8 cellular contexts compared by ENCODE assay signal in genomic region chr1:52055066-52055853, GRCh38. TPM values are rescaled to one million over a fixed set of nuclear protein-coding genes. Genes with fewer than 3 reads are reported as not detected.
DNase-seq lines count a peak whose midpoint lies in the region; ATAC-seq and TF ChIP-seq lines count a peak whose summit lies in the region.

TXNDC12 (minus strand) TSS chr1:52055191; CDS start chr1:52055096, 95 bp downstream.

- peak within 1 kb of the TSS; percentile 77 for H2BK5ac ChIP-seq in trophoblast cell (ENCODE audit: low read depth, low read length, poor library complexity)

- H4K12ac ChIP-seq in trophoblast cell (ENCODE audit: low read depth, low read length): peak within 1 kb of the TSS; percentile 82

- H3K23ac ChIP-seq in trophoblast cell (ENCODE audit: low read length): no peak within 1 kb of the TSS

- H3K79me1 ChIP-seq in trophoblast cell (ENCODE audit: low read length): peaks cover 12% of the 10 kb centered on the region

- CTCF ChIA-PET in T-cell (lab: Charles Lee): interaction anchor here in 1 of 2 donors (0.5 to 1.0 kb wide), 2 partner anchors 348 to 614 kb away, joined by 4 to 6 read pairs; partner anchors contain the start of gene ORC1

- peak within 1 kb of the TSS; percentile 96 for H3K4me3 ChIP-seq in trophoblast cell (ENCODE audit: low read depth, low read length)
- H3K4me3 ChIP-seq in upper lobe of left lung: peak within 1 kb of the TSS; percentile 73 to 90 (median 82)

- DNase-seq in GM10266 (ENCODE audit: extremely low spot score): peak; percentile 81
- peak; percentile 53 for DNase-seq in NCI-H1436 treated with DMSO at 0.1 percent for 48 hours (lab: John Stamatoyannopoulos, UW)
- DNase-seq in T-cell: peak in 33 of 34 experiments; percentile 6 to 59 (median 38)
- DNase-seq in cardiac septum (ENCODE audit: low spot score): peak; percentile 89
- DNase-seq in trophoblast cell: peak; percentile 79 to 89
- peak; percentile 89 to 91 for DNase-seq in upper lobe of left lung

- H3K18ac ChIP-seq in trophoblast cell (ENCODE audit: low read length): peak within 1 kb of the TSS; percentile 78

- intact Hi-C loops in cardiac septum (cut with DNase I): loop anchor here (10.0 kb wide), 1 partner anchor 1090 kb away; the partner anchor contains the start of gene FAF1

- TF ChIP-seq CTCF in GM10266 (IDR thresholded peaks at IDR 0.05; ENCODE audit: control insufficient read depth, insufficient read depth, low read depth, missing control alignments) (no peak), upper lobe of left lung (IDR thresholded peaks at IDR 0.05) (no peak)

- no peak for TF ChIP-seq EP300 in upper lobe of left lung (IDR thresholded peaks at IDR 0.05)

- H3K36me3 ChIP-seq in trophoblast cell (ENCODE audit: control insufficient read depth in 1 of 2, insufficient read depth in 2 of 2, low read length in 2 of 2) (peaks cover 0 to 3% of the 10 kb centered on the region in 2 experiments), upper lobe of left lung (peaks cover 0 to 17% (median 4%) of the 10 kb centered on the region in 4 donors)

- 0% methylated on average over 41 to 45 of the region's 45 CpGs for WGBS in adipose tissue, 3 donors
- no CpG with 5 or more reads among the region's 45 CpGs for WGBS in trophoblast cell (ENCODE audit: extremely low coverage, insufficient coverage, insufficient read length)
- WGBS in upper lobe of left lung, 2 donors: 0 to 1% methylated on average over 32 to 45 of the region's 45 CpGs

- H3K79me2 ChIP-seq in trophoblast cell (ENCODE audit: control insufficient read depth, insufficient read depth, low read length, poor library complexity): peaks cover 10% of the 10 kb centered on the region

- peak within 1 kb of the TSS; percentile 74 for H4K91ac ChIP-seq in trophoblast cell (ENCODE audit: low read depth, low read length)

- H3K9me3 ChIP-seq in trophoblast cell (ENCODE audit: insufficient read depth, low read depth, low read length): no peaks in the 10 kb centered on the region
- H3K9me3 ChIP-seq in upper lobe of left lung: no peaks in the 10 kb centered on the region

- H2BK120ac ChIP-seq in trophoblast cell (ENCODE audit: insufficient read depth, low read length, poor library complexity): peak within 1 kb of the TSS; percentile 79

- peaks cover 63 to 69% (median 63%) of the 10 kb centered on the region in 3 donors for H3K4me1 Mint-ChIP-seq in T-cell

- peaks cover 12% of the 10 kb centered on the region for H3K36me3 Mint-ChIP-seq in T-cell

- peak in 2 of 4 donors; percentile 82 to 89 for TF ChIP-seq POLR2A in upper lobe of left lung (IDR thresholded peaks at IDR 0.05)

- H3K4ac ChIP-seq in trophoblast cell (ENCODE audit: low read depth, low read length): peak within 1 kb of the TSS; percentile 2

- peak; percentile 49 for ATAC-seq in HG02759 (IDR thresholded peaks at IDR 0.05; ENCODE audit: unreplicated experiment)
- ATAC-seq in T-cell (replicated peaks in 1 of 4): peak; percentile 11 to 43 (median 34)
- peak; percentile 93 to 95 for ATAC-seq in upper lobe of left lung (ENCODE audit: low FRiP score in 2 of 2)

- peak within 1 kb of the TSS; percentile 87 for H2AFZ ChIP-seq in trophoblast cell (ENCODE audit: insufficient read depth, low read length, poor library complexity)

- H3K4me1 ChIP-seq in trophoblast cell (ENCODE audit: control insufficient read depth in 1 of 2, insufficient read depth in 2 of 2, low read length in 2 of 2) (no peaks in the 10 kb centered on the region), upper lobe of left lung (peaks cover 28 to 49% (median 35%) of the 10 kb centered on the region in 4 donors)

- H2BK12ac ChIP-seq in trophoblast cell (ENCODE audit: low read length): no peak within 1 kb of the TSS

- H3K27me3 Mint-ChIP-seq in T-cell: no peaks in the 10 kb centered on the region

- peak within 1 kb of the TSS; percentile 95 to 96 for H3K27ac Mint-ChIP-seq in T-cell

- H3K14ac ChIP-seq in trophoblast cell (ENCODE audit: low read length): peak within 1 kb of the TSS; percentile 85

- H3K4me3 Mint-ChIP-seq in T-cell: peak within 1 kb of the TSS; percentile 94 to 97 (median 97)

- no peaks in the 10 kb centered on the region for H3K9me3 Mint-ChIP-seq in T-cell

- H3K27ac ChIP-seq in adipose tissue (ENCODE audit: low read depth, low read length) (no peak within 1 kb of the TSS), trophoblast cell (ENCODE audit: low read depth, low read length) (peak within 1 kb of the TSS; percentile 88), upper lobe of left lung (peak within 1 kb of the TSS; percentile 92 to 95 (median 94))

- H2AK5ac ChIP-seq in trophoblast cell (ENCODE audit: low read length): peak within 1 kb of the TSS; percentile 13

- POLR2A ChIA-PET in T-cell (lab: Charles Lee): interaction anchor here (0.5 to 0.6 kb wide), 3 partner anchors 23 to 1177 kb away, joined by 3 to 11 read pairs (median 3); no protein-coding TSS in a partner anchor

- H3K4me2 ChIP-seq in trophoblast cell (ENCODE audit: low read length): peak within 1 kb of the TSS; percentile 95

- H3K9ac ChIP-seq in trophoblast cell (ENCODE audit: low read length): peak within 1 kb of the TSS; percentile 87

- peak within 1 kb of the TSS; percentile 91 for H4K8ac ChIP-seq in trophoblast cell (ENCODE audit: low read depth, low read length)

- no peaks in the 10 kb centered on the region for H3K27me3 ChIP-seq in trophoblast cell (ENCODE audit: insufficient read depth, low read length)
- no peaks in the 10 kb centered on the region for H3K27me3 ChIP-seq in upper lobe of left lung

RNA-seq across cellular contexts. Expression of gene TXNDC12, which starts in this region (rescaled TPM):
- total RNA-seq in T-cell (10 to 100 TPM; 26.1 to 44.8 (median 40.3) TPM), cardiac septum (22.0 TPM), upper lobe of left lung (10 to 100 TPM in 5 of 6 donors, 1 to 10 TPM in 1; 8.4 to 54.0 (median 26.6) TPM)
- 10 to 100 TPM; 23.4 to 27.6 (median 25.6) TPM for polyA plus RNA-seq in adipose tissue
- polyA plus RNA-seq in trophoblast cell (2013): 122 and 124 TPM in 2 replicates

Comparison
In these comparisons a context has a peak if more than half of its experiments do, and no peak if none do; other contexts are left out.
1. DNase-seq: peak in every context shown above with its lines; median percentile 90 in upper lobe of left lung; 89 in cardiac septum; 84 in trophoblast cell; 81 in GM10266; 53 in NCI-H1436 treated with DMSO at 0.1 percent for 48 hours; 38 in T-cell.
2. ATAC-seq: peak in every context shown above with its lines; median percentile 94 in upper lobe of left lung; 49 in HG02759; 34 in T-cell.